ENCODE assay signal across 8 cellular contexts in the genomic region with DNA sequence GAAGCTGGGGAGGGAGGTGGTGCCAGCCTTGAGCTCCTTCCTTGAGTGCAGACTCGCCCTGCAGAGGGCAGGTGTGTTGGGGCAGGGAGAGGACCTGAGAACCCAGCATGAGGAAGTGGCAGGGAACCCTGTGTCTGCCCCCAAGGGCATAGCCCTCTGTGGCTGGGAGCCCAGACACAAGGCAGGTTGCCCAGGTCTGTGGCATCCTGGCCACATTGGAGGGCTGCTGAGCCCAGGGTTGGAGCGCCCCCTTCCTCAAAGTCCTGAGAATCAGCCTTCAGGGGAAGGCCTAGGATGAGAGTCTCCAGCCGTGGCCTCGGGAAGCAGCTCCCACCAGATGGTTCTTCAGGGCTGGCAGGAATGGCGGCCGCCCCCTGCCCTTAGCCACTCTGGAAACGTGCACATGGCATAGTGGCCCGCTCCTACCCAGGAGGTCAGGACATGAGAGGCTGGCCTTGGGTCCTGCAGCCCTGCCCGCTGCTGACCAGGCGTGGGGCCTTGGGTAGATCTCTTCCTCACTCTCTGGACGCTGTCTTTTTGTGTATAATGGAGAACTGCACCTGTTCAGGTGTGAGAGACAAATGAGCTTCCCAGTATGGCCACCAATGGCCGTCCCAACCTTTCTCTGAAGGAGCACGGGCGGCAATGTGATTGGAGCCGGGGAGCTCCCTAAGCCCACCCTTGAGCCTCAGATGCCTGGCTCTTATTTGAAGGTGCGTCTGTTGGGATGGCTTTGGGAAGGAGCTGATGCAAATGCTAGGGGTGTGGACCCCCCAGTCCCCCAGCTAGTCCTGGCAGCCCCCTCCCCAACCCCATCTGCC. TPM values are rescaled to one million over a fixed set of nuclear protein-coding genes. Genes with fewer than 3 reads are reported as not detected.
DNase-seq lines count a peak whose midpoint lies in the region; ATAC-seq and TF ChIP-seq lines count a peak whose summit lies in the region.

No MANE protein-coding gene starts in this region.

- no peaks in the 10 kb centered on the region for H3K9me3 ChIP-seq in mammary epithelial cell (replicated peaks; ENCODE audit: insufficient read depth, low read length)
- H3K9me3 ChIP-seq in OCI-LY1 (ENCODE audit: low read length) = no peaks in the 10 kb centered on the region
- no peaks in the 10 kb centered on the region for H3K9me3 ChIP-seq in subcutaneous abdominal adipose tissue (ENCODE audit: control insufficient read depth in 5 of 5, low read length in 5 of 5)

- intact Hi-C loops in mammary epithelial cell (cut with micrococcal nuclease) = loop anchor here (5.0 to 10.0 kb wide), 3 partner anchors 178 to 466 kb away; a partner anchor contains a TSS

- dilution Hi-C loops in mammary epithelial cell (cut with HindIII; ENCODE audit: low sequenced_read_pairs) = loop anchor here (5.0 kb wide), 1 partner anchor 83 kb away; no protein-coding TSS in a partner anchor

- in situ Hi-C loops in T47D (cut with HindIII; ENCODE audit: low pct_unique_long_range_greater_than_20kb, low sequenced_read_pairs) (no loop called here), mammary epithelial cell (cut with MboI; ENCODE audit: low sequenced_read_pairs in 2 of 2) (loop anchor here (5.0 kb wide), 1 partner anchor 43 kb away; no protein-coding TSS in a partner anchor), ACHN (cut with HindIII; ENCODE audit: low pct_ligation_motif_present, low pct_unique_long_range_greater_than_20kb, low sequenced_read_pairs) (no loop called here)

- TF ChIP-seq CTCF in mammary epithelial cell (conservative IDR thresholded peaks at IDR 0.05 in 1 of 2, IDR thresholded peaks at IDR 0.05 in 1 of 2; ENCODE audit: extremely low read depth in 1 of 2, insufficient read depth in 1 of 2, low read depth in 1 of 2, low read length in 2 of 2) (peak in 1 of 2 donors; percentile 19), OCI-LY1 (IDR thresholded peaks at IDR 0.05; ENCODE audit: low read length) (peak; percentile 53; the same call in 1 of the 2 replicates), foreskin keratinocyte (conservative IDR thresholded peaks at IDR 0.05) (peak; percentile 36)

- WGBS in mammary epithelial cell (ENCODE audit: low coverage, missing lambda C conversion rate) = 66% methylated on average over 8 of the region's 16 CpGs

- H3K27me3 ChIP-seq in mammary epithelial cell (ENCODE audit: insufficient read depth, low read length) = no peaks in the 10 kb centered on the region
- H3K27me3 ChIP-seq in OCI-LY1 (ENCODE audit: insufficient read depth, low read length) = no peaks in the 10 kb centered on the region
- no peaks in the 10 kb centered on the region for H3K27me3 ChIP-seq in foreskin keratinocyte
- no peaks in the 10 kb centered on the region for H3K27me3 ChIP-seq in subcutaneous abdominal adipose tissue (ENCODE audit: control insufficient read depth in 5 of 5, insufficient read depth in 4 of 5, low read length in 5 of 5)

- CTCF ChIA-PET in mammary epithelial cell (lab: Charles Lee; ENCODE audit: low non-redundant PET) = interaction anchor here (0.6 to 1.1 kb wide), 6 partner anchors 10 to 38 kb away, joined by 3 to 5 read pairs (median 4); no protein-coding TSS in a partner anchor

- H3K27ac ChIP-seq in mammary epithelial cell (ENCODE audit: insufficient read depth, low read depth, low read length) = no peak overlapping the region
- peak overlapping the region; percentile 98 for H3K27ac ChIP-seq in OCI-LY1 (ENCODE audit: low read depth, low read length, poor library complexity, severe bottlenecking)
- H3K27ac ChIP-seq in foreskin keratinocyte = no peak overlapping the region
- H3K27ac ChIP-seq in subcutaneous abdominal adipose tissue (ENCODE audit: low read depth, low read length) = peak overlapping the region; percentile 62

- H3F3A ChIP-seq in OCI-LY1 (ENCODE audit: insufficient read depth, low read length) = peaks cover 9% of the 10 kb centered on the region; the same call in 1 of the 2 replicates

- DNase-seq in T47D (ENCODE audit: low read depth in 1 of 2, low spot score in 1 of 2) = peak; percentile 79 to 86
- DNase-seq in mammary epithelial cell = no peak
- DNase-seq in foreskin keratinocyte = no peak
- no peak for DNase-seq in ACHN
- DNase-seq in NCI-H1436 treated with DMSO at 0.1 percent for 48 hours (lab: John Stamatoyannopoulos, UW) = no peak
- no peak for DNase-seq in ureter (ENCODE audit: low spot score)

- peaks cover 19% of the 10 kb centered on the region for H3K79me2 ChIP-seq in mammary epithelial cell (ENCODE audit: insufficient read depth, low read length)
- no peaks in the 10 kb centered on the region for H3K79me2 ChIP-seq in OCI-LY1 (ENCODE audit: insufficient read depth, low read length)

- H3K4me2 ChIP-seq in mammary epithelial cell (ENCODE audit: insufficient read depth, low read depth, low read length) (no peak overlapping the region), OCI-LY1 (ENCODE audit: low read length) (peak overlapping the region; percentile 33)

- H3K9me2 ChIP-seq in OCI-LY1 (ENCODE audit: low read depth, low read length) = no peaks in the 10 kb centered on the region

- no TSS peak for BruUV-seq in mammary epithelial cell (replicated peaks; lab: Mats Ljungman, UMichigan)

- H3K4me1 ChIP-seq in mammary epithelial cell (ENCODE audit: insufficient read depth, low read length) = peaks cover 40% of the 10 kb centered on the region
- H3K4me1 ChIP-seq in OCI-LY1 (ENCODE audit: insufficient read depth, low read length, severe bottlenecking) = peaks cover 79% of the 10 kb centered on the region
- H3K4me1 ChIP-seq in foreskin keratinocyte = peaks cover 1% of the 10 kb centered on the region
- H3K4me1 ChIP-seq in subcutaneous abdominal adipose tissue (ENCODE audit: control insufficient read depth in 5 of 5, insufficient read depth in 5 of 5, low read length in 5 of 5) = peaks cover 11 to 75% (median 63%) of the 10 kb centered on the region in 5 donors

- ATAC-seq in foreskin keratinocyte = no peak

- H4K20me1 ChIP-seq in mammary epithelial cell (ENCODE audit: insufficient read depth, low read length) (no peaks in the 10 kb centered on the region), OCI-LY1 (ENCODE audit: insufficient read depth, low read length) (no peaks in the 10 kb centered on the region)

- H2AFZ ChIP-seq in mammary epithelial cell (ENCODE audit: low read depth, low read length) = no peak overlapping the region
- no peak overlapping the region for H2AFZ ChIP-seq in OCI-LY1 (ENCODE audit: low read length)

- no peak overlapping the region for H3K9ac ChIP-seq in mammary epithelial cell (ENCODE audit: insufficient read depth, low read length)
- H3K9ac ChIP-seq in OCI-LY1 (ENCODE audit: low read length) = peak overlapping the region; percentile 42; the same call in 1 of the 2 replicates
- H3K9ac ChIP-seq in subcutaneous abdominal adipose tissue (ENCODE audit: low read length in 5 of 5) = peak overlapping the region in 1 of 5 donors; percentile 25

- H3K36me3 ChIP-seq in mammary epithelial cell (ENCODE audit: insufficient read depth, low read length) (peaks cover 3% of the 10 kb centered on the region), OCI-LY1 (ENCODE audit: insufficient read depth, low read length) (peaks cover 14% of the 10 kb centered on the region; the same call in 1 of the 2 replicates), subcutaneous abdominal adipose tissue (ENCODE audit: control insufficient read depth in 5 of 5, insufficient read depth in 5 of 5, low read length in 5 of 5) (peaks cover 0 to 25% (median 17%) of the 10 kb centered on the region in 5 donors)

- H3K4me3 ChIP-seq in mammary epithelial cell (replicated peaks in 1 of 3; ENCODE audit: insufficient read depth in 1 of 3, low read depth in 2 of 3, low read length in 3 of 3) (no peak overlapping the region), OCI-LY1 (ENCODE audit: low read depth, low read length, poor library complexity, severe bottlenecking) (peak overlapping the region; percentile 2), subcutaneous abdominal adipose tissue (ENCODE audit: low read depth in 1 of 5, low read length in 5 of 5) (no peak overlapping the region)

RNA-seq across cellular contexts. Expression of a gene that starts 4.5 kb away (rescaled TPM):
- total RNA-seq in mammary epithelial cell = 10 to 100 TPM; 10.5 to 18.7 TPM
- 3.7 TPM for polyA plus RNA-seq in mammary epithelial cell
- polyA minus RNA-seq in mammary epithelial cell = 8.1 TPM
- total RNA-seq in foreskin keratinocyte = 10.3 and 11.1 TPM in 2 replicates
- 4.7 and 5.3 TPM in 2 replicates for polyA plus RNA-seq in foreskin keratinocyte
- total RNA-seq in ureter = 28.5 TPM

RNA-seq across cellular contexts. Expression of a gene that starts 29.4 kb away (rescaled TPM):
- total RNA-seq in mammary epithelial cell (100 to 1,000 TPM in 1 of 2 donors, 10 to 100 TPM in 1; 71.2 to 172 TPM), foreskin keratinocyte (94.9 and 114 TPM in 2 replicates), ureter (47.3 TPM)
- polyA plus RNA-seq in mammary epithelial cell (219 TPM), foreskin keratinocyte (90.4 and 115 TPM in 2 replicates)
- 255 TPM for polyA minus RNA-seq in mammary epithelial cell

RNA-seq across cellular contexts. Expression of a gene that starts 38.6 kb away (rescaled TPM):
- 10 to 100 TPM; 20.7 to 35.7 TPM for total RNA-seq in mammary epithelial cell
- 24.7 TPM for polyA plus RNA-seq in mammary epithelial cell
- 23.4 TPM for polyA minus RNA-seq in mammary epithelial cell
- 27.3 and 30.8 TPM in 2 replicates for total RNA-seq in foreskin keratinocyte
- 30.2 and 35.3 TPM in 2 replicates for polyA plus RNA-seq in foreskin keratinocyte
- 18.7 TPM for total RNA-seq in ureter

RNA-seq across cellular contexts. Expression of a gene that starts 46.0 kb away (rescaled TPM):
- total RNA-seq in mammary epithelial cell (10 to 100 TPM; 15.4 to 15.5 TPM), foreskin keratinocyte (26.3 and 27.8 TPM in 2 replicates), ureter (14.0 TPM)
- polyA plus RNA-seq in mammary epithelial cell (7.9 TPM), foreskin keratinocyte (25.7 and 26.9 TPM in 2 replicates)
- polyA minus RNA-seq in mammary epithelial cell = 41.4 TPM

Comparison
In these comparisons a context has a peak if more than half of its experiments do, and no peak if none do; other contexts are left out.
1. DNase-seq: peak in T47D (2 of 2); none in mammary epithelial cell (single experiment), foreskin keratinocyte (0 of 2), ACHN (single experiment), NCI-H1436 treated with DMSO at 0.1 percent for 48 hours (single experiment) and ureter (single experiment).
2. in situ Hi-C loops: an anchor here in mammary epithelial cell (5.0 kb wide); none called in T47D and ACHN.
3. H3K27ac ChIP-seq: peak in OCI-LY1 (single experiment) and subcutaneous abdominal adipose tissue (single experiment); none in mammary epithelial cell (single experiment) and foreskin keratinocyte (single experiment).